ENCODE assay signal across 1 cellular context in genomic region chr17:1260762-1261161, GRCh38.
TF ChIP-seq lines count a peak whose summit lies in the region.

No MANE protein-coding gene starts in this region.

TF ChIP-seq in A549, 52 proteins besides CTCF, POLR2A, EP300 and RAD21:
- TF ChIP-seq HES2 (IDR thresholded peaks at IDR 0.05): no peak
- peak; percentile 87; the same call in 1 of the 2 replicates for TF ChIP-seq KDM1A (IDR thresholded peaks at IDR 0.05; ENCODE audit: low read depth)
- peak; percentile 49; the same call in 1 of the 2 replicates for TF ChIP-seq HDAC2 (IDR thresholded peaks at IDR 0.05)
- peak; percentile 72 for TF ChIP-seq ZFP36 (IDR thresholded peaks at IDR 0.05; ENCODE audit: borderline replicate concordance, partially characterized antibody)
